In genomic region chr11:34783816-34784317, GRCh38 we compare ENCODE assay signal across 1 cellular context.
TF ChIP-seq lines count a peak whose summit lies in the region.

No MANE protein-coding gene starts in this region.

TF ChIP-seq in HepG2, 621 proteins besides CTCF, POLR2A, EP300 and RAD21 (continued from another document and continues in another):
- TF ChIP-seq DPF2 (CRISPR knock-in tag; IDR thresholded peaks at IDR 0.05; ENCODE audit: borderline replicate concordance, low read depth) (0 out of 2 replicates have a peak, but pooled peaks have one; percentile 16), ZNF484 (CRISPR knock-in tag; IDR thresholded peaks at IDR 0.05; ENCODE audit: borderline replicate concordance, low read depth) (no peak), FOXA1 (IDR thresholded peaks at IDR 0.05) (no peak), FOXA1 (CRISPR knock-in tag; IDR thresholded peaks at IDR 0.05) (peak; percentile 81), ZNF431 (CRISPR knock-in tag; IDR thresholded peaks at IDR 0.05; ENCODE audit: borderline replicate concordance, low read depth) (peak; percentile 20; the same call in 1 of the 2 replicates), CHD4 (IDR thresholded peaks at IDR 0.05; ENCODE audit: borderline replicate concordance, low read length) (0 out of 2 replicates have a peak, but pooled peaks have one; percentile 6), FUBP1 (CRISPR knock-in tag; IDR thresholded peaks at IDR 0.05; ENCODE audit: borderline replicate concordance) (no peak), RORA (CRISPR knock-in tag; IDR thresholded peaks at IDR 0.05) (no peak), ZNF468 (CRISPR knock-in tag; IDR thresholded peaks at IDR 0.05) (no peak), HOXA9 (CRISPR knock-in tag; IDR thresholded peaks at IDR 0.05; ENCODE audit: borderline replicate concordance) (no peak), FOXO1 (CRISPR knock-in tag; IDR thresholded peaks at IDR 0.05) (peak; percentile 91), HOXA3 (CRISPR knock-in tag; IDR thresholded peaks at IDR 0.05) (peak; percentile 62), ZNF124 (CRISPR knock-in tag; IDR thresholded peaks at IDR 0.05) (0 out of 2 replicates have a peak, but pooled peaks have one; percentile 18), HNRNPK (IDR thresholded peaks at IDR 0.05; ENCODE audit: low read depth, low read length, poor library complexity, severe bottlenecking) (no peak), EHMT2 (IDR thresholded peaks at IDR 0.05; ENCODE audit: borderline replicate concordance, low read depth, low read length) (no peak; the same call in none of the 2 replicates), HCFC1 (IDR thresholded peaks at IDR 0.05; ENCODE audit: low read depth, low read length) (no peak), ZNF138 (CRISPR knock-in tag; IDR thresholded peaks at IDR 0.05; ENCODE audit: low read depth) (no peak), HNF1B (CRISPR knock-in tag; IDR thresholded peaks at IDR 0.05) (peak; percentile 76), ATRX (CRISPR knock-in tag; IDR thresholded peaks at IDR 0.05; ENCODE audit: borderline replicate concordance) (no peak), ZNF616 (CRISPR knock-in tag; IDR thresholded peaks at IDR 0.05; ENCODE audit: low read depth) (no peak), JUNB (CRISPR knock-in tag; IDR thresholded peaks at IDR 0.05; ENCODE audit: borderline replicate concordance) (peak; percentile 73), SRY (CRISPR knock-in tag; IDR thresholded peaks at IDR 0.05) (no peak; the same call in 1 of the 2 replicates), NFIB (CRISPR knock-in tag; IDR thresholded peaks at IDR 0.05; ENCODE audit: borderline replicate concordance) (no peak), U2AF1 (optimal IDR thresholded peaks at IDR 0.05; ENCODE audit: low read depth, low read length) (no peak), ZNF292 (CRISPR knock-in tag; IDR thresholded peaks at IDR 0.05; ENCODE audit: borderline replicate concordance, low read depth) (peak; percentile 22; the same call in 1 of the 2 replicates), ZFP36 (IDR thresholded peaks at IDR 0.05; ENCODE audit: borderline replicate concordance, low read depth, low read length, partially characterized antibody) (no peak), TFAP4 (IDR thresholded peaks at IDR 0.05; ENCODE audit: borderline replicate concordance, low read depth) (no peak), ZC3H4 (CRISPR knock-in tag; IDR thresholded peaks at IDR 0.05; ENCODE audit: borderline replicate concordance) (no peak), NAIF1 (CRISPR knock-in tag; IDR thresholded peaks at IDR 0.05; ENCODE audit: borderline replicate concordance) (no peak), ZNF10 (CRISPR knock-in tag; IDR thresholded peaks at IDR 0.05; ENCODE audit: borderline replicate concordance, low read depth) (no peak), CEBPB (IDR thresholded peaks at IDR 0.05; ENCODE audit: borderline replicate concordance, low read depth, low read length) (no peak; the same call in 1 of the 2 replicates), RAD51 (IDR thresholded peaks at IDR 0.05; ENCODE audit: borderline replicate concordance) (no peak), KLF13 (CRISPR knock-in tag; IDR thresholded peaks at IDR 0.05) (no peak), NRL (CRISPR knock-in tag; IDR thresholded peaks at IDR 0.05; ENCODE audit: borderline replicate concordance) (no peak), ZSCAN22 (CRISPR knock-in tag; IDR thresholded peaks at IDR 0.05) (no peak)
- TF ChIP-seq, protein P1, sequence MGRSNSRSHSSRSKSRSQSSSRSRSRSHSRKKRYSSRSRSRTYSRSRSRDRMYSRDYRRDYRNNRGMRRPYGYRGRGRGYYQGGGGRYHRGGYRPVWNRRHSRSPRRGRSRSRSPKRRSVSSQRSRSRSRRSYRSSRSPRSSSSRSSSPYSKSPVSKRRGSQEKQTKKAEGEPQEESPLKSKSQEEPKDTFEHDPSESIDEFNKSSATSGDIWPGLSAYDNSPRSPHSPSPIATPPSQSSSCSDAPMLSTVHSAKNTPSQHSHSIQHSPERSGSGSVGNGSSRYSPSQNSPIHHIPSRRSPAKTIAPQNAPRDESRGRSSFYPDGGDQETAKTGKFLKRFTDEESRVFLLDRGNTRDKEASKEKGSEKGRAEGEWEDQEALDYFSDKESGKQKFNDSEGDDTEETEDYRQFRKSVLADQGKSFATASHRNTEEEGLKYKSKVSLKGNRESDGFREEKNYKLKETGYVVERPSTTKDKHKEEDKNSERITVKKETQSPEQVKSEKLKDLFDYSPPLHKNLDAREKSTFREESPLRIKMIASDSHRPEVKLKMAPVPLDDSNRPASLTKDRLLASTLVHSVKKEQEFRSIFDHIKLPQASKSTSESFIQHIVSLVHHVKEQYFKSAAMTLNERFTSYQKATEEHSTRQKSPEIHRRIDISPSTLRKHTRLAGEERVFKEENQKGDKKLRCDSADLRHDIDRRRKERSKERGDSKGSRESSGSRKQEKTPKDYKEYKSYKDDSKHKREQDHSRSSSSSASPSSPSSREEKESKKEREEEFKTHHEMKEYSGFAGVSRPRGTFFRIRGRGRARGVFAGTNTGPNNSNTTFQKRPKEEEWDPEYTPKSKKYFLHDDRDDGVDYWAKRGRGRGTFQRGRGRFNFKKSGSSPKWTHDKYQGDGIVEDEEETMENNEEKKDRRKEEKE (IDR thresholded peaks at IDR 0.05): no peak
- TF ChIP-seq, protein P2, sequence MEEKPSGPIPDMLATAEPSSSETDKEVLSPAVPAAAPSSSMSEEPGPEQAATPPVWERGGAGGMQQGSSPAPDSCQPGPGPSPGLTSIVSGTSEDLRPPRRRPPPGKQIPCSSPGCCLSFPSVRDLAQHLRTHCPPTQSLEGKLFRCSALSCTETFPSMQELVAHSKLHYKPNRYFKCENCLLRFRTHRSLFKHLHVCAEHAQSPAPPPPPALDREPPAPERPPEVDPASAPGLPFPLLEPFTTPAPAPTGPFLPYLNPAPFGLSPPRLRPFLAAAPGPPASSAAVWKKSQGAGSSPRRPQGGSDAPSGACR (CRISPR knock-in tag; IDR thresholded peaks at IDR 0.05): no peak
- TF ChIP-seq, protein P3, sequence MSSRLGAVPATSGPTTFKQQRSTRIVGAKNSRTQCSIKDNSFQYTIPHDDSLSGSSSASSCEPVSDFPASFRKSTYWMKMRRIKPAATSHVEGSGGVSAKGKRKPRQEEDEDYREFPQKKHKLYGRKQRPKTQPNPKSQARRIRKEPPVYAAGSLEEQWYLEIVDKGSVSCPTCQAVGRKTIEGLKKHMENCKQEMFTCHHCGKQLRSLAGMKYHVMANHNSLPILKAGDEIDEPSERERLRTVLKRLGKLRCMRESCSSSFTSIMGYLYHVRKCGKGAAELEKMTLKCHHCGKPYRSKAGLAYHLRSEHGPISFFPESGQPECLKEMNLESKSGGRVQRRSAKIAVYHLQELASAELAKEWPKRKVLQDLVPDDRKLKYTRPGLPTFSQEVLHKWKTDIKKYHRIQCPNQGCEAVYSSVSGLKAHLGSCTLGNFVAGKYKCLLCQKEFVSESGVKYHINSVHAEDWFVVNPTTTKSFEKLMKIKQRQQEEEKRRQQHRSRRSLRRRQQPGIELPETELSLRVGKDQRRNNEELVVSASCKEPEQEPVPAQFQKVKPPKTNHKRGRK (CRISPR knock-in tag; IDR thresholded peaks at IDR 0.05): no peak
- TF ChIP-seq, protein P4, sequence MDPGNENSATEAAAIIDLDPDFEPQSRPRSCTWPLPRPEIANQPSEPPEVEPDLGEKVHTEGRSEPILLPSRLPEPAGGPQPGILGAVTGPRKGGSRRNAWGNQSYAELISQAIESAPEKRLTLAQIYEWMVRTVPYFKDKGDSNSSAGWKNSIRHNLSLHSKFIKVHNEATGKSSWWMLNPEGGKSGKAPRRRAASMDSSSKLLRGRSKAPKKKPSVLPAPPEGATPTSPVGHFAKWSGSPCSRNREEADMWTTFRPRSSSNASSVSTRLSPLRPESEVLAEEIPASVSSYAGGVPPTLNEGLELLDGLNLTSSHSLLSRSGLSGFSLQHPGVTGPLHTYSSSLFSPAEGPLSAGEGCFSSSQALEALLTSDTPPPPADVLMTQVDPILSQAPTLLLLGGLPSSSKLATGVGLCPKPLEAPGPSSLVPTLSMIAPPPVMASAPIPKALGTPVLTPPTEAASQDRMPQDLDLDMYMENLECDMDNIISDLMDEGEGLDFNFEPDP (CRISPR knock-in tag; conservative IDR thresholded peaks at IDR 0.05): 0 out of 2 replicates have a peak, but pooled peaks have one; percentile 1
- TF ChIP-seq, protein P5, sequence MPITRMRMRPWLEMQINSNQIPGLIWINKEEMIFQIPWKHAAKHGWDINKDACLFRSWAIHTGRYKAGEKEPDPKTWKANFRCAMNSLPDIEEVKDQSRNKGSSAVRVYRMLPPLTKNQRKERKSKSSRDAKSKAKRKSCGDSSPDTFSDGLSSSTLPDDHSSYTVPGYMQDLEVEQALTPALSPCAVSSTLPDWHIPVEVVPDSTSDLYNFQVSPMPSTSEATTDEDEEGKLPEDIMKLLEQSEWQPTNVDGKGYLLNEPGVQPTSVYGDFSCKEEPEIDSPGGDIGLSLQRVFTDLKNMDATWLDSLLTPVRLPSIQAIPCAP (CRISPR knock-in tag; IDR thresholded peaks at IDR 0.05; ENCODE audit: low read depth): no peak
- TF ChIP-seq, protein P6, sequence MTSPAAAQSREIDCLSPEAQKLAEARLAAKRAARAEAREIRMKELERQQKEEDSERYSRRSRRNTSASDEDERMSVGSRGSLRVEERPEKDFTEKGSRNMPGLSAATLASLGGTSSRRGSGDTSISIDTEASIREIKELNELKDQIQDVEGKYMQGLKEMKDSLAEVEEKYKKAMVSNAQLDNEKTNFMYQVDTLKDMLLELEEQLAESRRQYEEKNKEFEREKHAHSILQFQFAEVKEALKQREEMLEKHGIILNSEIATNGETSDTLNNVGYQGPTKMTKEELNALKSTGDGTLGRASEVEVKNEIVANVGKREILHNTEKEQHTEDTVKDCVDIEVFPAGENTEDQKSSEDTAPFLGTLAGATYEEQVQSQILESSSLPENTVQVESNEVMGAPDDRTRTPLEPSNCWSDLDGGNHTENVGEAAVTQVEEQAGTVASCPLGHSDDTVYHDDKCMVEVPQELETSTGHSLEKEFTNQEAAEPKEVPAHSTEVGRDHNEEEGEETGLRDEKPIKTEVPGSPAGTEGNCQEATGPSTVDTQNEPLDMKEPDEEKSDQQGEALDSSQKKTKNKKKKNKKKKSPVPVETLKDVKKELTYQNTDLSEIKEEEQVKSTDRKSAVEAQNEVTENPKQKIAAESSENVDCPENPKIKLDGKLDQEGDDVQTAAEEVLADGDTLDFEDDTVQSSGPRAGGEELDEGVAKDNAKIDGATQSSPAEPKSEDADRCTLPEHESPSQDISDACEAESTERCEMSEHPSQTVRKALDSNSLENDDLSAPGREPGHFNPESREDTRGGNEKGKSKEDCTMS (CRISPR knock-in tag; conservative IDR thresholded peaks at IDR 0.05): no peak
- TF ChIP-seq, protein P7, sequence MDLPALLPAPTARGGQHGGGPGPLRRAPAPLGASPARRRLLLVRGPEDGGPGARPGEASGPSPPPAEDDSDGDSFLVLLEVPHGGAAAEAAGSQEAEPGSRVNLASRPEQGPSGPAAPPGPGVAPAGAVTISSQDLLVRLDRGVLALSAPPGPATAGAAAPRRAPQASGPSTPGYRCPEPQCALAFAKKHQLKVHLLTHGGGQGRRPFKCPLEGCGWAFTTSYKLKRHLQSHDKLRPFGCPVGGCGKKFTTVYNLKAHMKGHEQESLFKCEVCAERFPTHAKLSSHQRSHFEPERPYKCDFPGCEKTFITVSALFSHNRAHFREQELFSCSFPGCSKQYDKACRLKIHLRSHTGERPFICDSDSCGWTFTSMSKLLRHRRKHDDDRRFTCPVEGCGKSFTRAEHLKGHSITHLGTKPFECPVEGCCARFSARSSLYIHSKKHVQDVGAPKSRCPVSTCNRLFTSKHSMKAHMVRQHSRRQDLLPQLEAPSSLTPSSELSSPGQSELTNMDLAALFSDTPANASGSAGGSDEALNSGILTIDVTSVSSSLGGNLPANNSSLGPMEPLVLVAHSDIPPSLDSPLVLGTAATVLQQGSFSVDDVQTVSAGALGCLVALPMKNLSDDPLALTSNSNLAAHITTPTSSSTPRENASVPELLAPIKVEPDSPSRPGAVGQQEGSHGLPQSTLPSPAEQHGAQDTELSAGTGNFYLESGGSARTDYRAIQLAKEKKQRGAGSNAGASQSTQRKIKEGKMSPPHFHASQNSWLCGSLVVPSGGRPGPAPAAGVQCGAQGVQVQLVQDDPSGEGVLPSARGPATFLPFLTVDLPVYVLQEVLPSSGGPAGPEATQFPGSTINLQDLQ (CRISPR knock-in tag; IDR thresholded peaks at IDR 0.05): no peak
- TF ChIP-seq, protein P8, sequence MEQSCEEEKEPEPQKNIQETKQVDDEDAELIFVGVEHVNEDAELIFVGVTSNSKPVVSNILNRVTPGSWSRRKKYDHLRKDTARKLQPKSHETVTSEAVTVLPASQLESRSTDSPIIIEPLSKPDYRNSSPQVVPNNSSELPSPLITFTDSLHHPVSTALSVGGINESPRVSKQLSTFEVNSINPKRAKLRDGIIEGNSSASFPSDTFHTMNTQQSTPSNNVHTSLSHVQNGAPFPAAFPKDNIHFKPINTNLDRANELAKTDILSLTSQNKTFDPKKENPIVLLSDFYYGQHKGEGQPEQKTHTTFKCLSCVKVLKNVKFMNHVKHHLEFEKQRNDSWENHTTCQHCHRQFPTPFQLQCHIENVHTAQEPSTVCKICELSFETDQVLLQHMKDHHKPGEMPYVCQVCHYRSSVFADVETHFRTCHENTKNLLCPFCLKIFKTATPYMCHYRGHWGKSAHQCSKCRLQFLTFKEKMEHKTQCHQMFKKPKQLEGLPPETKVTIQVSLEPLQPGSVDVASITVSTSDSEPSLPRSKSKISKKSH (CRISPR knock-in tag; IDR thresholded peaks at IDR 0.05; ENCODE audit: borderline replicate concordance): no peak
